In the genomic region with DNA sequence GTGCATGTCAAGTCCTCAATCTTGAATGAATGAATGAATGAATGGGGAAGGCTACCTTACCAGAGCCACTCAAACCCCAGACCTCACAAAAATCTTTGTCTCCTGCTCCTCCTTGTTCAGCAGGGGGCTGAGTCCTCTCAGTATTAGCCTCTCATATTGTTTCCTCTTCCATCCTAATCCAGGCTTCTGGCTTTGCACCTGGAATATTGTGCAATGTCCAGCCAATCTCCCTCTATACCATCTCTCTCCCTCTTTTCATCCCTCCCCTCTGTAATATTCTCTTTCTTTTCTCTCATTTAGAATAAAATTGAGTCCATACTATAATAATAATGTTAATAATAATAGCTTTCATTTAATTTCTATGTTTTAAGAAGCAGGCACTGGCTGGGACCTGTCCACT, we compare ENCODE assay signal across 15 cellular contexts. TPM values are rescaled to one million over a fixed set of nuclear protein-coding genes. Genes with fewer than 3 reads are reported as not detected.
DNase-seq lines count a peak whose midpoint lies in the region; ATAC-seq and TF ChIP-seq lines count a peak whose summit lies in the region.
"Had no signal": no experiment of that assay in that cellular context is flagged by ENCODE, and none has a peak within 500 bp of the region (broad histone marks: within the 10 kb centered on the region; RNA-seq: fewer than 3 reads in every experiment).

No MANE protein-coding gene starts in this region.

- H3K36me3 Mint-ChIP-seq in activated T-cell treated with anti-CD3 and anti-CD28 coated beads, Interleukin-2, amount 50 U/mL, for 4 hours (ENCODE audit: insufficient read depth), result peaks cover 11% of the 10 kb centered on the region
- H3K36me3 Mint-ChIP-seq in T-cell (peaks cover 17% of the 10 kb centered on the region), immature natural killer cell (peaks cover 0 to 3% (median 0%) of the 10 kb centered on the region in 3 donors), H9 (ENCODE audit: insufficient read depth in 1 of 3, low read depth in 3 of 3) (no peaks in the 10 kb centered on the region; a peak in 1 of 7 replicates)
- H3K36me3 Mint-ChIP-seq: brain had no signal

- TF ChIP-seq CTCF in transverse colon (IDR thresholded peaks at IDR 0.05), result no peak
- no peak for TF ChIP-seq CTCF in H9 (conservative IDR thresholded peaks at IDR 0.05)

- H3K79me2 ChIP-seq in H9 (ENCODE audit: insufficient read depth, low read length), result no peaks in the 10 kb centered on the region

- H3K14ac ChIP-seq in H9 (ENCODE audit: insufficient read depth, low read length), result no peak overlapping the region

- POLR2A ChIA-PET in T-cell (lab: Charles Lee), result no interaction called here

- no peak overlapping the region for H3K23ac ChIP-seq in H9 (ENCODE audit: insufficient read length, low read depth, low read length)

- no peak for TF ChIP-seq POLR2A in transverse colon (IDR thresholded peaks at IDR 0.05)

- H3K18ac ChIP-seq in H9 (ENCODE audit: insufficient read length, low read depth, low read length), result no peak overlapping the region

- no peak overlapping the region for H2BK20ac ChIP-seq in H9 (ENCODE audit: low read depth, low read length, poor library complexity, severe bottlenecking)

- H3K79me1 ChIP-seq in H9 (ENCODE audit: insufficient read depth, low read depth, low read length, poor library complexity, severe bottlenecking), result no peaks in the 10 kb centered on the region

- no peak overlapping the region for H2BK15ac ChIP-seq in H9 (ENCODE audit: low read depth, low read length)

- H2BK5ac ChIP-seq in H9 (ENCODE audit: insufficient read length, low read length), result no peak overlapping the region

- DNase-seq in activated T-cell treated with anti-CD3 and anti-CD28 coated beads, Interleukin-2, amount 50 U/mL, for 4 hours, result no peak
- no peak for DNase-seq in activated T-cell treated with anti-CD3 and anti-CD28 coated beads, Interleukin-2, amount 50 U/mL, for 1 hour
- no peak for DNase-seq in T-cell
- DNase-seq in immature natural killer cell, result no peak
- DNase-seq in transverse colon, result no peak
- DNase-seq in H9, result no peak
- DNase-seq in C1 segment of cervical spinal cord (lab: John Stamatoyannopoulos, UW), result no peak
- DNase-seq: DMS79 treated with DMSO at 0.1 percent for 48 hours, foreskin keratinocyte, NCI-H2171 treated with DMSO at 0.1 percent for 48 hours, substantia nigra had no signal

- H3K9me3 ChIP-seq in transverse colon (no peaks in the 10 kb centered on the region), H9 (ENCODE audit: control insufficient read depth, low read depth, low read length) (no peaks in the 10 kb centered on the region)

- no peaks in the 10 kb centered on the region for H3K9me3 Mint-ChIP-seq in activated T-cell treated with anti-CD3 and anti-CD28 coated beads, Interleukin-2, amount 50 U/mL, for 4 hours
- no peaks in the 10 kb centered on the region for H3K9me3 Mint-ChIP-seq in T-cell
- no peaks in the 10 kb centered on the region for H3K9me3 Mint-ChIP-seq in immature natural killer cell
- no peaks in the 10 kb centered on the region; a peak in 1 of 5 replicates for H3K9me3 Mint-ChIP-seq in H9
- H3K9me3 Mint-ChIP-seq: brain had no signal

- H2BK12ac ChIP-seq in H9 (ENCODE audit: insufficient read length, low read depth, low read length), result no peak overlapping the region

- no peaks in the 10 kb centered on the region for H3K23me2 ChIP-seq in H9 (ENCODE audit: insufficient read length, low read depth, low read length, poor library complexity, severe bottlenecking)

- intact Hi-C loops in transverse colon (cut with DNase I; ENCODE audit: low total_unique reads), result no loop called here

- no peak overlapping the region for H4K91ac ChIP-seq in H9 (ENCODE audit: insufficient read length, low read depth, low read length)

- H3K27me3 ChIP-seq in transverse colon (no peaks in the 10 kb centered on the region), H9 (ENCODE audit: insufficient read depth, low read length) (no peaks in the 10 kb centered on the region)
- H3K27me3 ChIP-seq: foreskin keratinocyte had no signal

- no peak overlapping the region for H3K4me3 ChIP-seq in transverse colon
- H3K4me3 ChIP-seq: lung had no signal

- H2AK5ac ChIP-seq in H9 (ENCODE audit: insufficient read length, low read length), result no peak overlapping the region

- no peak overlapping the region for H4K5ac ChIP-seq in H9 (ENCODE audit: insufficient read length, low read depth, low read length)

- in situ Hi-C loops in transverse colon (cut with MboI; ENCODE audit: low pct_ligation_motif_present in 1 of 4, low pct_unique_long_range_greater_than_20kb in 1 of 4, low sequenced_read_pairs in 3 of 4), result no loop called here

- H3K36me3 ChIP-seq in transverse colon, result no peaks in the 10 kb centered on the region

- H3T11ph ChIP-seq in H9 (ENCODE audit: low read length), result no peak overlapping the region

- H3K4me2 ChIP-seq in H9 (ENCODE audit: insufficient read depth, insufficient read length, low read length), result no peak overlapping the region

- no peaks in the 10 kb centered on the region for H3K27me3 Mint-ChIP-seq in activated T-cell treated with anti-CD3 and anti-CD28 coated beads, Interleukin-2, amount 50 U/mL, for 4 hours (ENCODE audit: low read depth)
- H3K27me3 Mint-ChIP-seq in T-cell, result no peaks in the 10 kb centered on the region
- peaks cover 18 to 24% (median 19%) of the 10 kb centered on the region in 3 donors for H3K27me3 Mint-ChIP-seq in immature natural killer cell (ENCODE audit: low read depth in 3 of 3)
- no peaks in the 10 kb centered on the region for H3K27me3 Mint-ChIP-seq in H9 (ENCODE audit: low read depth)
- H3K27me3 Mint-ChIP-seq: brain had no signal

- no peak for ATAC-seq in activated T-cell treated with anti-CD3 and anti-CD28 coated beads, Interleukin-2, amount 50 U/mL, for 4 hours
- ATAC-seq in T-cell (replicated peaks in 1 of 4) (no peak), HG03342 (IDR thresholded peaks at IDR 0.05; ENCODE audit: unreplicated experiment) (no peak)
- ATAC-seq: foreskin keratinocyte had no signal

- H2AFZ ChIP-seq in H9 (ENCODE audit: low read length), result no peak overlapping the region

- H3K27ac Mint-ChIP-seq in T-cell, result peak overlapping the region; percentile 99
- peak overlapping the region; percentile 95 to 100 (median 98) for H3K27ac Mint-ChIP-seq in immature natural killer cell
- no peak overlapping the region for H3K27ac Mint-ChIP-seq in H9
- H3K27ac Mint-ChIP-seq: brain had no signal

- H4K20me1 ChIP-seq in H9 (ENCODE audit: control insufficient read depth, insufficient read depth, insufficient read length), result no peaks in the 10 kb centered on the region

- H3K56ac ChIP-seq in H9 (ENCODE audit: insufficient read length, low read depth, low read length), result no peak overlapping the region

- peak overlapping the region; percentile 35 for H3K4me3 Mint-ChIP-seq in activated T-cell treated with anti-CD3 and anti-CD28 coated beads, Interleukin-2, amount 50 U/mL, for 4 hours
- peak overlapping the region; percentile 73 to 78 (median 76) for H3K4me3 Mint-ChIP-seq in T-cell
- H3K4me3 Mint-ChIP-seq in immature natural killer cell, result peak overlapping the region; percentile 60 to 81 (median 80)
- H3K4me3 Mint-ChIP-seq in H9, result no peak overlapping the region
- H3K4me3 Mint-ChIP-seq: brain had no signal

- H3K27ac ChIP-seq in transverse colon (peak overlapping the region; percentile 55 to 79 (median 65)), H9 (ENCODE audit: insufficient read length, low read depth, low read length) (no peak overlapping the region)
- H3K27ac ChIP-seq: foreskin keratinocyte, VCaP had no signal

- peaks cover 99% of the 10 kb centered on the region for H3K4me1 Mint-ChIP-seq in activated T-cell treated with anti-CD3 and anti-CD28 coated beads, Interleukin-2, amount 50 U/mL, for 4 hours (ENCODE audit: low read depth)
- H3K4me1 Mint-ChIP-seq in T-cell, result peaks cover 99 to 100% (median 100%) of the 10 kb centered on the region in 3 donors
- peaks cover 100% of the 10 kb centered on the region in 2 donors for H3K4me1 Mint-ChIP-seq in immature natural killer cell
- H3K4me1 Mint-ChIP-seq in H9, result peaks cover 27 to 37% of the 10 kb centered on the region in 2 experiments

- no peak overlapping the region for H3K9ac ChIP-seq in H9 (ENCODE audit: extremely low read depth, insufficient read length, low read length)

- H3K4ac ChIP-seq in H9 (ENCODE audit: low read depth, low read length), result no peak overlapping the region

- H4K8ac ChIP-seq in H9 (replicated peaks; ENCODE audit: insufficient read length, low read depth, low read length), result no peak overlapping the region

- CTCF ChIA-PET in T-cell (lab: Charles Lee), result interaction anchor here in 1 of 2 donors (1.1 to 4.8 kb wide), 3 partner anchors 11 to 28 kb away, joined by 4 to 49 read pairs (median 5); no protein-coding TSS in a partner anchor

- H3K4me1 ChIP-seq in transverse colon (peaks cover 2 to 76% (median 18%) of the 10 kb centered on the region in 4 donors), H9 (ENCODE audit: insufficient read depth, low read length) (peaks cover 5% of the 10 kb centered on the region)

- no peak for TF ChIP-seq EP300 in transverse colon (IDR thresholded peaks at IDR 0.05; ENCODE audit: low read depth)

- no peak overlapping the region for H2BK120ac ChIP-seq in H9 (ENCODE audit: low read depth, low read length, poor library complexity, severe bottlenecking)

RNA-seq across cellular contexts. Expression of gene ARHGAP25, which starts 34.3 kb away (rescaled TPM):
- 10 to 100 TPM; 48.6 to 55.7 (median 52.1) TPM for total RNA-seq in activated T-cell treated with anti-CD3 and anti-CD28 coated beads, Interleukin-2, amount 50 U/mL, for 4 hours
- total RNA-seq in T-cell (100 to 1,000 TPM; 103 to 134 (median 123) TPM), transverse colon (10 to 100 TPM in 2 of 4 donors, 1 to 10 TPM in 2; 2.2 to 11.6 (median 7.2) TPM), H9 (2021) (1.3 TPM in 2 replicates)
- polyA plus RNA-seq in immature natural killer cell, result 100 to 1,000 TPM; 107 to 282 (median 117) TPM

Comparison
In these comparisons a context has a peak if more than half of its experiments do, and no peak if none do; other contexts are left out.
1. H3K4me3 Mint-ChIP-seq: peak in activated T-cell treated with anti-CD3 and anti-CD28 coated beads, Interleukin-2, amount 50 U/mL, for 4 hours (single experiment), T-cell (3 of 3) and immature natural killer cell (5 of 5); none in H9 (0 of 2).
2. H3K27ac Mint-ChIP-seq: peak in T-cell (2 of 2) and immature natural killer cell (6 of 6); none in H9 (0 of 3).